ENCODE assay signal across 8 cellular contexts in the genomic region with DNA sequence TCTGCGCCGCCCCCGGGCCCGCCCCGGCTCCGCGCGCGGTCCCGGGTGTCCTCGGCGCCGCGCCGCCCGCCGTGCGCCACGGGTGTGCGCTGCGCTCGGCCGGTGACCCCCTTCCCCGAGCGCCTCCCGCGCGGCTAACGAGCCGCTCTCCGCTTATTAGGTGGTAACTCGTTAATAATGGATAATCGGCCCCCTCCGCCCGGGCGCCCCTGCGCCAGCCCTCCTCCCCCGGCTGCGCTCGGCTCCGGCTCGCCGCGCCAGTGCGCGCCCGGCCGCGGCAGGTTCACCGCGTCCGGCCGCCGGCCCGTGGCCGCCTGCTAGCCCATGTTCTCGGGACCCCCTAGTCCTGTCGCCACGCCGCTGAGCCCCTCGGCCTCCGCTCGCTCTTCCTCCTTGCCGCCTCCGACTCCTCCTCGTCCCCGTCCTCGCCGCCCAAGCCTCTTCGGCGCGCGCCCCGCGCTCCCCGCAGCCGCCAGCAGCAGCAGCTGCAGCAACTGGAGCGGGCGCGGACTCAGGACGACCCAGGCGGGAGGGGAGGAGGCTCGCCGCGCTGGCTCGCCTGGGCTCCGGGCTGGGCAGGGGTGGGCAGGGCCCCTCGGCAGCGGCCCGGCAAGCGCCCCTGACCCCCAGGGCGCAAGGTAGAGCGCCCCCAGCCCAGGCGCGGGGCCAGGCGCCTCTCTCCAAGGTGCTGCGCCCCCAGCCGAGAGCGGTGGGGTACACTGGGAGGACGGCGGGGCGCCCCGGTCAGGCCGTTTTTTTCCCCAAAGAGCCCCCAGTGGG. TPM values are rescaled to one million over a fixed set of nuclear protein-coding genes. Genes with fewer than 3 reads are reported as not detected.
DNase-seq lines count a peak whose midpoint lies in the region; ATAC-seq, FAIRE-seq and TF ChIP-seq lines count a peak whose summit lies in the region.

No MANE protein-coding gene starts in this region.

- H3K4me3 ChIP-seq in Peyer's patch (peak overlapping the region; percentile 15 to 70 (median 42)), fibroblast of the aortic adventitia (ENCODE audit: low read depth, low read length) (peak overlapping the region; percentile 80), pancreas (peak overlapping the region; percentile 40 to 71 (median 53))

- H3K9me3 Mint-ChIP-seq in CD4-positive, alpha-beta T cell: no peaks in the 10 kb centered on the region

- FAIRE-seq in pancreas (lab: Jason Lieb, UNC): no peak

- no peak for TF ChIP-seq POLR2A in Peyer's patch (IDR thresholded peaks at IDR 0.05)

- no peaks in the 10 kb centered on the region for H3K36me3 ChIP-seq in Peyer's patch
- H3K36me3 ChIP-seq in pancreas: no peaks in the 10 kb centered on the region

- whole genome bisulfite sequencing in pancreas, 2 donors: 2% methylated on average over 49 to 104 of the region's 104 CpGs

- H3K27ac Mint-ChIP-seq in CD4-positive, alpha-beta T cell: no peak overlapping the region

- peaks cover 77% of the 10 kb centered on the region for H3K27me3 Mint-ChIP-seq in CD4-positive, alpha-beta T cell

- H3K27me3 ChIP-seq in Peyer's patch: peaks cover 0 to 12% of the 10 kb centered on the region in 2 donors
- H3K27me3 ChIP-seq in pancreas: no peaks in the 10 kb centered on the region
- peaks cover 59% of the 10 kb centered on the region for H3K27me3 ChIP-seq in CD4-positive, alpha-beta T cell (ENCODE audit: control insufficient read depth, insufficient read depth, low read length)

- H3K4me1 ChIP-seq in Peyer's patch (peaks cover 0 to 18% (median 0%) of the 10 kb centered on the region in 4 donors), pancreas (no peaks in the 10 kb centered on the region)

- TF ChIP-seq CTCF in Peyer's patch (IDR thresholded peaks at IDR 0.05): no peak
- TF ChIP-seq CTCF in fibroblast of the aortic adventitia (IDR thresholded peaks at IDR 0.05; ENCODE audit: insufficient read depth, low read length): no peak
- TF ChIP-seq CTCF in pancreas (IDR thresholded peaks at IDR 0.05): no peak
- no peak for TF ChIP-seq CTCF in CD4-positive, alpha-beta T cell (IDR thresholded peaks at IDR 0.05)

- CTCF ChIA-PET in CD4-positive, alpha-beta T cell (lab: Charles Lee): no interaction called here

- DNase-seq in NCI-H82 (lab: John Stamatoyannopoulos, UW) (peak; percentile 47), NCI-H82 treated with DMSO at 0.1 percent for 48 hours (lab: John Stamatoyannopoulos, UW; ENCODE audit: unreplicated experiment) (no peak), Peyer's patch (peak in 1 of 3 donors; percentile 61), fibroblast of the aortic adventitia (ENCODE audit: low read depth) (peak; percentile 45), pancreas (peak; percentile 32 to 86 (median 48)), HPDE6-E6E7 (ENCODE audit: extremely low spot score) (no peak), cerebellar nuclear complex (lab: John Stamatoyannopoulos, UW) (no peak)
- no peak for DNase-seq in CD4-positive, alpha-beta T cell

- intact Hi-C loops in pancreas (cut with DNase I): loop anchor here in 1 of 3 donors (5.0 kb wide), 1 partner anchor 246 kb away; no protein-coding TSS in a partner anchor
- intact Hi-C loops in CD4-positive, alpha-beta T cell (cut with DNase I, micrococcal nuclease): no loop called here

- no peaks in the 10 kb centered on the region for H3K4me1 Mint-ChIP-seq in CD4-positive, alpha-beta T cell (ENCODE audit: low read depth)

- POLR2A ChIA-PET in CD4-positive, alpha-beta T cell (lab: Charles Lee): no interaction called here

- H3K36me3 Mint-ChIP-seq in CD4-positive, alpha-beta T cell (ENCODE audit: low read depth): no peaks in the 10 kb centered on the region

- no peak overlapping the region for H3K4me3 Mint-ChIP-seq in CD4-positive, alpha-beta T cell

- H3K9me3 ChIP-seq in Peyer's patch (no peaks in the 10 kb centered on the region), pancreas (no peaks in the 10 kb centered on the region)
- no peaks in the 10 kb centered on the region for H3K9me3 ChIP-seq in CD4-positive, alpha-beta T cell (ENCODE audit: control insufficient read depth, low read length)

- peak; percentile 45 to 75 (median 52) for ATAC-seq in pancreas
- ATAC-seq in CD4-positive, alpha-beta T cell (ENCODE audit: poor library complexity): no peak

- peak overlapping the region; percentile 10 to 60 (median 42) for H3K27ac ChIP-seq in Peyer's patch
- no peak overlapping the region for H3K27ac ChIP-seq in pancreas
- H3K27ac ChIP-seq in CD4-positive, alpha-beta T cell (ENCODE audit: low read depth, low read length): no peak overlapping the region

RNA-seq across cellular contexts. Expression of a gene that starts 0.6 kb away (rescaled TPM):
- 10 to 100 TPM; 17.8 to 29.1 (median 23.9) TPM for total RNA-seq in Peyer's patch
- 40.1 and 106 TPM in 2 replicates for total RNA-seq in fibroblast of the aortic adventitia (ENCODE audit: low replicate concordance)
- total RNA-seq in pancreas: 10 to 100 TPM in 1 of 6 donors, 1 to 10 TPM in 5; 3.5 to 16.1 (median 7.4) TPM
- 10 to 100 TPM in 1 of 2 donors, 1 to 10 TPM in 1; 9.6 to 19.4 TPM for polyA plus RNA-seq in pancreas
- total RNA-seq in CD4-positive, alpha-beta T cell: not detected

Comparison
In these comparisons a context has a peak if more than half of its experiments do, and no peak if none do; other contexts are left out.
1. DNase-seq: peak in NCI-H82 (single experiment), fibroblast of the aortic adventitia (single experiment) and pancreas (6 of 6); none in NCI-H82 treated with DMSO at 0.1 percent for 48 hours (single experiment), HPDE6-E6E7 (single experiment), cerebellar nuclear complex (0 of 2) and CD4-positive, alpha-beta T cell (0 of 10).
2. H3K27ac ChIP-seq: peak in Peyer's patch (4 of 4); none in pancreas (0 of 4) and CD4-positive, alpha-beta T cell (single experiment).
3. RNA of a gene that starts 0.6 kb away (total RNA-seq): 40.1 to 106 TPM in fibroblast of the aortic adventitia, 17.8 to 29.1 TPM in Peyer's patch and 3.5 to 16.1 TPM in pancreas; not detected in CD4-positive, alpha-beta T cell; every median in the first group is over 4 times any median in the second.
4. Peak in every context shown above with its lines, with median percentiles within 50 percentile points of each other: H3K4me3 ChIP-seq.